Comparison of ENCODE assay signal across 8 cellular contexts in the genomic region with DNA sequence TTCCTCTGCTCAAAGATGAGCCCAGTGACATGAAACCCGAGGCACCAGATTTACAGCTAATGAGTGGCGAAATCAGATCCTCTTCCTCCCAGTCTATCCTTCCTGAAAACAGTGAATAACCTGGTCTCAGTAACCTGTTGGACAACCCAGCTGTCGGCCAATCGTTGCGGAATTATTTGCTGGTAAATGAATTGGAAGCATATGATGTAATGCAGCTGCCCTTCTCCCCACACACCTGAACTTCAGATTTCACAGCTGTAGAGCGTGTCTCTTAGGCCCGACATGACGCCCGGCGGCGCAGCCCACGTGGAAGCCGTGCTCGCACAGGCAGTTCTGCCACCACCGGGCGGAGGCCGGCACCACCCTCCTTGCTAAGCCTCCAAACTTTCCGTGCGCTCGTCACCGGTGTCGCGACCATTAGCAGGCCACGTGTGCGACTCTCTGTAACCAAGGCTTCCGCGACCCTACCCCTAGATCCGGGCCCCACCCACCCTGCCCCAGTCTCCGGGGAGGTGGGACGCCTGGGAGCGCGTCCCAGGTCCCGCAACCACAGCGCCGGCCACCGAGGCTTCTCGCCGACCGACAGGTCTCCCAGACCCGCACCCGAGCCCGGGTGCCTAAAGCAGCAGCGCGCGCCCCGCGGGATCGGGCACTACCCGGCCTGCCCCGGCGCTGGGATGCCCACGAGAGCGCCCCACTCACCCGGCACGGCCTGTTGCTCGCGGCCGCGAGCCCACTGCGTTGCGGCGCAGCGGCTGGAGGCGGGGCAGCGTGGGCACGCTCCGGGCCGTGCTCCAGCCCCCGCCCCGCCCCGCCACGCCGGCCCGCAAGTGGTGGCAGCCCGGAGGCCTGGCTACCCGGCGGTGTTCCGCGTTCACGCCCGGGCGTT. TPM values are rescaled to one million over a fixed set of nuclear protein-coding genes. Genes with fewer than 3 reads are reported as not detected.
DNase-seq lines count a peak whose midpoint lies in the region; ATAC-seq and TF ChIP-seq lines count a peak whose summit lies in the region.

A gene (minus strand): TSS at position 753 of the 889 bp plus-strand sequence. CDS start 4,838 bp downstream, outside the sequence.

- no peaks in the 10 kb centered on the region for H3K27me3 ChIP-seq in left lung

- H3K4me3 ChIP-seq in AG04449 (ENCODE audit: low read depth, low read length) (peak within 1 kb of the TSS; percentile 68), coronary artery (peak within 1 kb of the TSS; percentile 89), left lung (peak within 1 kb of the TSS; percentile 72 to 82)

- H3K4me1 ChIP-seq in left lung, result peaks cover 0 to 22% of the 10 kb centered on the region in 2 donors

- TF ChIP-seq CTCF in AG04449 (IDR thresholded peaks at IDR 0.05; ENCODE audit: insufficient read depth, low read length, missing control alignments) (peak; percentile 15), coronary artery (IDR thresholded peaks at IDR 0.05) (no peak), left lung (IDR thresholded peaks at IDR 0.05) (no peak)

- H3K36me3 ChIP-seq in left lung, result peaks cover 0 to 6% of the 10 kb centered on the region in 2 donors

- no peak for DNase-seq in AG04449 (ENCODE audit: low read depth, low spot score)
- peak; percentile 11 for DNase-seq in NCI-H345 treated with DMSO at 0.1 percent for 48 hours (lab: John Stamatoyannopoulos, UW; ENCODE audit: unreplicated experiment)
- DNase-seq in activated CD4-positive, alpha-beta T cell treated with anti-CD3 and anti-CD28 coated beads for 4 hours, result peak; percentile 81
- peak; percentile 82 for DNase-seq in coronary artery (ENCODE audit: low spot score)
- DNase-seq in left lung, result peak; percentile 78 to 94
- DNase-seq in stimulated activated CD4-positive, alpha-beta T cell treated with anti-CD3 and anti-CD28 coated beads, Interleukin-4, amount 100 ng/mL, for 1 hour, result peak; percentile 80

- intact Hi-C loops in left lung (cut with DNase I), result no loop called here

- CTCF ChIA-PET in AG04449 (lab: Yijun Ruan, JAX), result interaction anchor here (0.9 to 2.1 kb wide), 4 partner anchors 14 to 206 kb away, joined by 3 to 6 read pairs (median 3); no protein-coding TSS in a partner anchor

- ATAC-seq in GM18858 (IDR thresholded peaks at IDR 0.05; ENCODE audit: unreplicated experiment) (peak; percentile 78), HG03095 (IDR thresholded peaks at IDR 0.05; ENCODE audit: unreplicated experiment) (peak; percentile 85), left lung (peak; percentile 98)

- peak within 1 kb of the TSS; percentile 79 to 89 for H3K27ac ChIP-seq in coronary artery
- H3K27ac ChIP-seq in left lung, result peak within 1 kb of the TSS; percentile 74 to 82

- POLR2A ChIA-PET in AG04449 (lab: Yijun Ruan, JAX), result interaction anchor here (0.8 to 0.9 kb wide), 2 partner anchors 31 to 150 kb away, joined by 4 to 6 read pairs; a partner anchor contains a TSS

- no peaks in the 10 kb centered on the region for H3K9me3 ChIP-seq in left lung

RNA-seq across cellular contexts. Expression of the gene that starts here (rescaled TPM):
- 10 to 100 TPM; 16.6 to 29.3 TPM for total RNA-seq in left lung
